ENCODE assay signal across 8 cellular contexts in the genomic region with DNA sequence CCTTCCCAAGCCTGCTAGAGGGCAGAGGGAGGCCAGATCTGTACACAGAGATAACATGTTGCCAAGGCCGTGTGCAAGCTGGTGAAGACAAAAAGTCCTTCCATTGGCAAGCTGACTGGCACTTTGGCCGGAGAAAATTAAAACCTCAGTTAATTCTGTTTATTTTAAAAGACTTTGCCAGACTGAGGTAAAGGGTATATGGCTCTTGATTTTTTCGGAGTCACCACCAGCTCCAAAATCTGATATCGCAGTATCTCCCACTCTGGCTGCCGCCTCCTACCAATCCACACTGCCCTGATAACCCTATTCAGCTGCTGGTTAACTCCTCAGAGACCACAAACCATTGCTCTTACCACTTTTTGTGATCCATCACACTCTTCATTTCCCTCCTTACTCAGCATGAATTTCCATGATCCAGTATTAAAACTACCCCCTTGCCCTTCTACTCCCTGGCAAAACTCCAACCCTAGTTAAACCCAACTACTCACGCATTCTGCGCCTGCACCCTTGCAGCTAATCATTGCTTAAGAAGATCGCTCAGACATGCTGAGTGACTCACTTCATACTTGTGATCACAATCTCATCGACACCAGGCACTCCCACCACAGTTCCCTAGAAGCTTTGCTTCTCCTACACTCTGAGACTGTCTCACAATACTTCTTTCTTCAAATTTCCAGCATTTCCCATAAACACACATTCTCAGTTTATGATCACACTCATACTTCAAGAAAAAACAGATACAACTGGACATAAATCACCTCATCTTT. TPM values are rescaled to one million over a fixed set of nuclear protein-coding genes. Genes with fewer than 3 reads are reported as not detected.
DNase-seq lines count a peak whose midpoint lies in the region; ATAC-seq lines count a peak whose summit lies in the region.

No MANE protein-coding gene starts in this region.

- no peaks in the 10 kb centered on the region for H3K9me3 Mint-ChIP-seq in activated T-helper 17 cell treated with anti-CD3 and anti-CD28 coated beads, Interleukin-2, amount 50 U/mL, for 72 hours

- intact Hi-C loops in Right ventricle myocardium superior (cut with DNase I): no loop called here

- ATAC-seq in activated T-helper 17 cell treated with anti-CD3 and anti-CD28 coated beads, Interleukin-2, amount 50 U/mL, for 72 hours (replicated peaks): peak; percentile 84
- ATAC-seq in Right ventricle myocardium superior (ENCODE audit: poor library complexity): peak; percentile 79
- ATAC-seq in HG03095 (IDR thresholded peaks at IDR 0.05; ENCODE audit: unreplicated experiment): no peak

- H3K4me3 Mint-ChIP-seq in activated T-helper 17 cell treated with anti-CD3 and anti-CD28 coated beads, Interleukin-2, amount 50 U/mL, for 72 hours: peak overlapping the region; percentile 55

- peak overlapping the region; percentile 64 for H3K27ac Mint-ChIP-seq in activated T-helper 17 cell treated with anti-CD3 and anti-CD28 coated beads, Interleukin-2, amount 50 U/mL, for 72 hours

- peaks cover 27% of the 10 kb centered on the region for H3K4me1 Mint-ChIP-seq in activated T-helper 17 cell treated with anti-CD3 and anti-CD28 coated beads, Interleukin-2, amount 50 U/mL, for 72 hours

- H3K27me3 Mint-ChIP-seq in activated T-helper 17 cell treated with anti-CD3 and anti-CD28 coated beads, Interleukin-2, amount 50 U/mL, for 72 hours: no peaks in the 10 kb centered on the region

- DNase-seq in DMS53 treated with DMSO at 0.1 percent for 48 hours (lab: John Stamatoyannopoulos, UW; ENCODE audit: unreplicated experiment) (peak; percentile 13), NCI-H2227 treated with DMSO at 0.1 percent for 48 hours (lab: John Stamatoyannopoulos, UW) (peak; percentile 54), Right ventricle myocardium superior (peak; percentile 56), pulmonary artery endothelial cell (ENCODE audit: low read depth, low spot score) (peak; percentile 88), NCI-H1092 (lab: John Stamatoyannopoulos, UW) (no peak), D341Med (ENCODE audit: low spot score) (no peak)

- peaks cover 10% of the 10 kb centered on the region for H3K36me3 Mint-ChIP-seq in activated T-helper 17 cell treated with anti-CD3 and anti-CD28 coated beads, Interleukin-2, amount 50 U/mL, for 72 hours (ENCODE audit: low read depth)

RNA-seq across cellular contexts. Expression of gene PPP1R15B, which starts 5.8 kb away (rescaled TPM):
- 10 to 100 TPM; 63.9 to 71.6 TPM for total RNA-seq in activated T-helper 17 cell treated with anti-CD3 and anti-CD28 coated beads, Interleukin-2, amount 50 U/mL, for 72 hours
- total RNA-seq in Right ventricle myocardium superior (19.7 TPM), pulmonary artery endothelial cell (34.6 and 37.5 TPM in 2 replicates)

RNA-seq across cellular contexts. Expression of gene PLEKHA6, which starts 57.7 kb away (rescaled TPM):
- total RNA-seq in activated T-helper 17 cell treated with anti-CD3 and anti-CD28 coated beads, Interleukin-2, amount 50 U/mL, for 72 hours: 1 to 10 TPM in 1 of 2 donors, under 1 TPM in 1; 0.37 to 1.3 TPM
- total RNA-seq in Right ventricle myocardium superior: 20.0 TPM
- 5.7 and 6.8 TPM in 2 replicates for total RNA-seq in pulmonary artery endothelial cell

Comparison
In these comparisons a context has a peak if more than half of its experiments do, and no peak if none do; other contexts are left out.
1. DNase-seq: peak in DMS53 treated with DMSO at 0.1 percent for 48 hours (single experiment), NCI-H2227 treated with DMSO at 0.1 percent for 48 hours (single experiment), Right ventricle myocardium superior (single experiment) and pulmonary artery endothelial cell (single experiment); none in NCI-H1092 (single experiment) and D341Med (single experiment).